Comparison of ENCODE assay signal across 8 cellular contexts in genomic region chr11:46936138-46937110, GRCh38. TPM values are rescaled to one million over a fixed set of nuclear protein-coding genes. Genes with fewer than 3 reads are reported as not detected.
DNase-seq lines count a peak whose midpoint lies in the region; ATAC-seq and TF ChIP-seq lines count a peak whose summit lies in the region.

Gene CSTPP1, plus strand, starts transcription at chr11:46936761. Its CDS starts 45 bp downstream, at chr11:46936806.

- H2AFZ ChIP-seq in parathyroid adenoma = peak within 1 kb of the TSS; percentile 85

- H3K9ac ChIP-seq in adipocyte (ENCODE audit: low read length) (peak within 1 kb of the TSS; percentile 76), parathyroid adenoma (no peak within 1 kb of the TSS)

- peak; percentile 94 for DNase-seq in GM10266 (ENCODE audit: extremely low spot score)
- peak; percentile 74 for DNase-seq in NCI-H1417 treated with DMSO at 0.1 percent for 48 hours (lab: John Stamatoyannopoulos, UW)
- DNase-seq in T follicular helper cell (ENCODE audit: low read depth) = peak; percentile 89
- DNase-seq in adipocyte (ENCODE audit: low read depth) = peak; percentile 97
- peak; percentile 96 for DNase-seq in cardiac muscle cell (ENCODE audit: low read depth in 1 of 2, low spot score in 1 of 2)
- DNase-seq in tibial artery = peak; percentile 95 to 96

- H3K4me2 ChIP-seq in parathyroid adenoma (ENCODE audit: low read length) = peak within 1 kb of the TSS; percentile 42

- H3K27ac ChIP-seq in cardiac muscle cell = peak within 1 kb of the TSS; percentile 36
- peak within 1 kb of the TSS; percentile 49 for H3K27ac ChIP-seq in parathyroid adenoma
- peak within 1 kb of the TSS; percentile 55 to 66 for H3K27ac ChIP-seq in tibial artery

- ATAC-seq in HG02759 (IDR thresholded peaks at IDR 0.05; ENCODE audit: unreplicated experiment) = peak; percentile 98

- H3K27me3 ChIP-seq in adipocyte (replicated peaks; ENCODE audit: control insufficient read depth, insufficient read depth, low read length) (no peaks in the 10 kb centered on the region), cardiac muscle cell (no peaks in the 10 kb centered on the region), parathyroid adenoma (ENCODE audit: control insufficient read depth, insufficient read depth, low read length) (no peaks in the 10 kb centered on the region), tibial artery (no peaks in the 10 kb centered on the region)

- TF ChIP-seq CTCF in GM10266 (IDR thresholded peaks at IDR 0.05; ENCODE audit: control insufficient read depth, insufficient read depth, low read depth, missing control alignments) = no peak
- TF ChIP-seq CTCF in cardiac muscle cell (IDR thresholded peaks at IDR 0.05; ENCODE audit: low read depth, low read length) = no peak
- no peak for TF ChIP-seq CTCF in parathyroid adenoma (IDR thresholded peaks at IDR 0.05)
- no peak for TF ChIP-seq CTCF in tibial artery (IDR thresholded peaks at IDR 0.05)

- H3K9me3 ChIP-seq in adipocyte (ENCODE audit: control insufficient read depth, low read length) (no peaks in the 10 kb centered on the region), cardiac muscle cell (ENCODE audit: low read depth) (no peaks in the 10 kb centered on the region), parathyroid adenoma (ENCODE audit: control insufficient read depth, low read length) (no peaks in the 10 kb centered on the region), tibial artery (no peaks in the 10 kb centered on the region)

- peak within 1 kb of the TSS; percentile 89 for H3K4me3 ChIP-seq in adipocyte (ENCODE audit: low read length)
- H3K4me3 ChIP-seq in cardiac muscle cell = peak within 1 kb of the TSS; percentile 71
- H3K4me3 ChIP-seq in parathyroid adenoma (ENCODE audit: low read depth, low read length) = peak within 1 kb of the TSS; percentile 77
- H3K4me3 ChIP-seq in tibial artery = peak within 1 kb of the TSS; percentile 71 to 91

- H3K36me3 ChIP-seq in adipocyte (ENCODE audit: control insufficient read depth, insufficient read depth, low read length, severe bottlenecking) = no peaks in the 10 kb centered on the region
- H3K36me3 ChIP-seq in cardiac muscle cell = no peaks in the 10 kb centered on the region
- no peaks in the 10 kb centered on the region for H3K36me3 ChIP-seq in parathyroid adenoma (ENCODE audit: control insufficient read depth, insufficient read depth, low read length)
- H3K36me3 ChIP-seq in tibial artery = peaks cover 0 to 4% (median 0%) of the 10 kb centered on the region in 3 donors

- H3K79me2 ChIP-seq in parathyroid adenoma = peaks cover 13% of the 10 kb centered on the region

- intact Hi-C loops in tibial artery (cut with DNase I; ENCODE audit: low total_unique reads) = no loop called here

- peaks cover 5% of the 10 kb centered on the region for H3K4me1 ChIP-seq in adipocyte (ENCODE audit: control insufficient read depth, insufficient read depth, low read length)
- peaks cover 3% of the 10 kb centered on the region for H3K4me1 ChIP-seq in cardiac muscle cell (ENCODE audit: low read depth)
- peaks cover 3% of the 10 kb centered on the region for H3K4me1 ChIP-seq in parathyroid adenoma
- peaks cover 0 to 11% (median 6%) of the 10 kb centered on the region in 4 donors for H3K4me1 ChIP-seq in tibial artery

RNA-seq across cellular contexts. Expression of gene CSTPP1, which starts in this region (rescaled TPM):
- total RNA-seq in cardiac muscle cell = 46.4 and 49.7 TPM in 2 replicates
- 81.6 and 83.6 TPM in 2 replicates for polyA plus RNA-seq in cardiac muscle cell

Comparison
In these comparisons a context has a peak if more than half of its experiments do, and no peak if none do; other contexts are left out.
1. Peak in every context shown above with its lines: DNase-seq, ATAC-seq, H3K4me3 ChIP-seq and H3K27ac ChIP-seq.